2 cellular contexts compared by ENCODE assay signal in the genomic region with DNA sequence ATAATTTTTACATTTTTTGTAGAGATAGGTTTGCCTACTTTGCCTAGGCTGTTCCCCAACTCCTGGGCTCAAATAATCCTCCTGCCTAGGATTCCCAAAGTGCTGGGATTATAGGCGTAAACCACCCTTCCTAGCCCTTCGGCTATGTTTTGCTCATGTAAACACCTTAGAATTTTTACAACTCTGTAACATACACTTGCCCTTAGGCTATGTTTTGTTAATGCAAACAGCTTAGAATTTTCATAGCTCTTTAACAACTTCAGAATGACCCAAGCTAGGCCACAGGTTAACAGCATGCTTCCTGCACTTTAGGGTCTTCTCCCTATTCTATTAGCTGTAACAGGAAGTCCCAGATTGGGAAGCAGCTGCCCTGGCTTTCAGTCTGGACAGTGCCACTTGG.
TF ChIP-seq lines count a peak whose summit lies in the region.

No MANE protein-coding gene starts in this region.

TF ChIP-seq in liver, 16 proteins besides CTCF, POLR2A, EP300 and RAD21:
- no peak for TF ChIP-seq FOXA1 (IDR thresholded peaks at IDR 0.05)
- peak; percentile 8 for TF ChIP-seq NR2F2 (IDR thresholded peaks at IDR 0.05)
- no peak for TF ChIP-seq RXRA (IDR thresholded peaks at IDR 0.05)
- no peak for TF ChIP-seq YY1 (IDR thresholded peaks at IDR 0.05)
TF ChIP-seq in liver: peak in this region for 1.

TF ChIP-seq in GM12878, 131 proteins besides CTCF, POLR2A, EP300 and RAD21:
- TF ChIP-seq SMAD5 (IDR thresholded peaks at IDR 0.05; ENCODE audit: low read depth), result no peak
- no peak for TF ChIP-seq BACH1 (IDR thresholded peaks at IDR 0.05; ENCODE audit: borderline replicate concordance)
- no peak for TF ChIP-seq STAT3 (IDR thresholded peaks at IDR 0.05; ENCODE audit: low read depth, low read length)
- TF ChIP-seq, protein P1, sequence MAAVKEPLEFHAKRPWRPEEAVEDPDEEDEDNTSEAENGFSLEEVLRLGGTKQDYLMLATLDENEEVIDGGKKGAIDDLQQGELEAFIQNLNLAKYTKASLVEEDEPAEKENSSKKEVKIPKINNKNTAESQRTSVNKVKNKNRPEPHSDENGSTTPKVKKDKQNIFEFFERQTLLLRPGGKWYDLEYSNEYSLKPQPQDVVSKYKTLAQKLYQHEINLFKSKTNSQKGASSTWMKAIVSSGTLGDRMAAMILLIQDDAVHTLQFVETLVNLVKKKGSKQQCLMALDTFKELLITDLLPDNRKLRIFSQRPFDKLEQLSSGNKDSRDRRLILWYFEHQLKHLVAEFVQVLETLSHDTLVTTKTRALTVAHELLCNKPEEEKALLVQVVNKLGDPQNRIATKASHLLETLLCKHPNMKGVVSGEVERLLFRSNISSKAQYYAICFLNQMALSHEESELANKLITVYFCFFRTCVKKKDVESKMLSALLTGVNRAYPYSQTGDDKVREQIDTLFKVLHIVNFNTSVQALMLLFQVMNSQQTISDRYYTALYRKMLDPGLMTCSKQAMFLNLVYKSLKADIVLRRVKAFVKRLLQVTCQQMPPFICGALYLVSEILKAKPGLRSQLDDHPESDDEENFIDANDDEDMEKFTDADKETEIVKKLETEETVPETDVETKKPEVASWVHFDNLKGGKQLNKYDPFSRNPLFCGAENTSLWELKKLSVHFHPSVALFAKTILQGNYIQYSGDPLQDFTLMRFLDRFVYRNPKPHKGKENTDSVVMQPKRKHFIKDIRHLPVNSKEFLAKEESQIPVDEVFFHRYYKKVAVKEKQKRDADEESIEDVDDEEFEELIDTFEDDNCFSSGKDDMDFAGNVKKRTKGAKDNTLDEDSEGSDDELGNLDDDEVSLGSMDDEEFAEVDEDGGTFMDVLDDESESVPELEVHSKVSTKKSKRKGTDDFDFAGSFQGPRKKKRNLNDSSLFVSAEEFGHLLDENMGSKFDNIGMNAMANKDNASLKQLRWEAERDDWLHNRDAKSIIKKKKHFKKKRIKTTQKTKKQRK (IDR thresholded peaks at IDR 0.05; ENCODE audit: low read depth, low read length), result no peak
- TF ChIP-seq, protein P2, sequence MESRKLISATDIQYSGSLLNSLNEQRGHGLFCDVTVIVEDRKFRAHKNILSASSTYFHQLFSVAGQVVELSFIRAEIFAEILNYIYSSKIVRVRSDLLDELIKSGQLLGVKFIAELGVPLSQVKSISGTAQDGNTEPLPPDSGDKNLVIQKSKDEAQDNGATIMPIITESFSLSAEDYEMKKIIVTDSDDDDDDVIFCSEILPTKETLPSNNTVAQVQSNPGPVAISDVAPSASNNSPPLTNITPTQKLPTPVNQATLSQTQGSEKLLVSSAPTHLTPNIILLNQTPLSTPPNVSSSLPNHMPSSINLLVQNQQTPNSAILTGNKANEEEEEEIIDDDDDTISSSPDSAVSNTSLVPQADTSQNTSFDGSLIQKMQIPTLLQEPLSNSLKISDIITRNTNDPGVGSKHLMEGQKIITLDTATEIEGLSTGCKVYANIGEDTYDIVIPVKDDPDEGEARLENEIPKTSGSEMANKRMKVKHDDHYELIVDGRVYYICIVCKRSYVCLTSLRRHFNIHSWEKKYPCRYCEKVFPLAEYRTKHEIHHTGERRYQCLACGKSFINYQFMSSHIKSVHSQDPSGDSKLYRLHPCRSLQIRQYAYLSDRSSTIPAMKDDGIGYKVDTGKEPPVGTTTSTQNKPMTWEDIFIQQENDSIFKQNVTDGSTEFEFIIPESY (IDR thresholded peaks at IDR 0.05), result no peak
